1 cellular context compared by ENCODE assay signal in the genomic region with DNA sequence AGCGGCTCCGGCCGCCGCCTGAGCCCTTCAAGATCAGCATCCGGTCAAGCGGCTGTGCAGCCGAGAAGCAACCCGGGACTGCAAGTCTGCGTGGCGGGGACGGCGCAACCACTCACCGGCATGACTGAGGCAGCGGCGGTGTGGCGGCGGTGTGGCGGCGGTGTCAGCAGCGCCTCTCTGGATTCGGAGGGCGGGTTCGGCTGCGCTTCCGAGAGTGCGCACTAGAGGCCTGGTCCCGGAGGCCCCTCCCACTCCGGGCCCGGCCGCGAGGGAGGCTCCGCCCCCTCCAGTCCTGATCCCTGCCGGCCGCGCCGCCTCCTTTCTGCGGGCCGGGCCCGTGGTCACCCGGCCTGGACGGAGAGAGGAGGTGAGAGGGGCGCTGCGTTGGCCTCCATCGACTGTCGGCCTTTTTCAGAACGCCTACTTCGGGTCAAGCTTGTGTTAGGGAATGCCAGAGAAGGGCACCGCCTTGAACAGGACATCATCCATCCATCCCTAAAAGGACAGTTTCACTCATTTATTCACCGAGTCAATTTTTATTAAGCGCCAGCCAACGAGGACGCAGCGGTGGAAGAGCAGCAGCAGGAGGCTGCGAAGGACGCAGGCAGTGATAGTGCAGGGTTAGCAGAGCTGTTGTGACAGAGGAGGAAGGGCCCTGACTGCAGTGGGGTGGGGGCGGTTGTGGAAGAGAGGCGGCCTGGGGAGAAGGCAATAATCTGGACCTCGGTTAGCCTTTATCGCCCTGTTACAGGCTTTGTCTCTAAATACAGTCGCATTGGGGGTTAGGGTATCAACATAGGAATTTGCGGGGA.
TF ChIP-seq lines count a peak whose summit lies in the region.

A gene with protein sequence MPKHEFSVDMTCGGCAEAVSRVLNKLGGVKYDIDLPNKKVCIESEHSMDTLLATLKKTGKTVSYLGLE (minus strand): TSS at position 202 of the 812 bp plus-strand sequence. CDS start 80 bp downstream, at position 122.

TF ChIP-seq in HEK293, 187 proteins besides CTCF, POLR2A, EP300 and RAD21 (continued from another document):
- TF ChIP-seq, protein P1, sequence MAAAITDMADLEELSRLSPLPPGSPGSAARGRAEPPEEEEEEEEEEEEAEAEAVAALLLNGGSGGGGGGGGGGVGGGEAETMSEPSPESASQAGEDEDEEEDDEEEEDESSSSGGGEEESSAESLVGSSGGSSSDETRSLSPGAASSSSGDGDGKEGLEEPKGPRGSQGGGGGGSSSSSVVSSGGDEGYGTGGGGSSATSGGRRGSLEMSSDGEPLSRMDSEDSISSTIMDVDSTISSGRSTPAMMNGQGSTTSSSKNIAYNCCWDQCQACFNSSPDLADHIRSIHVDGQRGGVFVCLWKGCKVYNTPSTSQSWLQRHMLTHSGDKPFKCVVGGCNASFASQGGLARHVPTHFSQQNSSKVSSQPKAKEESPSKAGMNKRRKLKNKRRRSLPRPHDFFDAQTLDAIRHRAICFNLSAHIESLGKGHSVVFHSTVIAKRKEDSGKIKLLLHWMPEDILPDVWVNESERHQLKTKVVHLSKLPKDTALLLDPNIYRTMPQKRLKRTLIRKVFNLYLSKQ (tag by site-specific recombination; IDR thresholded peaks at IDR 0.05; ENCODE audit: borderline replicate concordance), result no peak
- TF ChIP-seq ZNF23 (tag by site-specific recombination; IDR thresholded peaks at IDR 0.05; ENCODE audit: borderline replicate concordance) (no peak), ZNF514 (tag by site-specific recombination; IDR thresholded peaks at IDR 0.05) (no peak), ZNF335 (tag by site-specific recombination; conservative IDR thresholded peaks at IDR 0.05) (peak; percentile 98), ZNF677 (tag by site-specific recombination; IDR thresholded peaks at IDR 0.05) (no peak), ZNF560 (tag by site-specific recombination; IDR thresholded peaks at IDR 0.05; ENCODE audit: borderline replicate concordance) (no peak)
- TF ChIP-seq, protein P2, sequence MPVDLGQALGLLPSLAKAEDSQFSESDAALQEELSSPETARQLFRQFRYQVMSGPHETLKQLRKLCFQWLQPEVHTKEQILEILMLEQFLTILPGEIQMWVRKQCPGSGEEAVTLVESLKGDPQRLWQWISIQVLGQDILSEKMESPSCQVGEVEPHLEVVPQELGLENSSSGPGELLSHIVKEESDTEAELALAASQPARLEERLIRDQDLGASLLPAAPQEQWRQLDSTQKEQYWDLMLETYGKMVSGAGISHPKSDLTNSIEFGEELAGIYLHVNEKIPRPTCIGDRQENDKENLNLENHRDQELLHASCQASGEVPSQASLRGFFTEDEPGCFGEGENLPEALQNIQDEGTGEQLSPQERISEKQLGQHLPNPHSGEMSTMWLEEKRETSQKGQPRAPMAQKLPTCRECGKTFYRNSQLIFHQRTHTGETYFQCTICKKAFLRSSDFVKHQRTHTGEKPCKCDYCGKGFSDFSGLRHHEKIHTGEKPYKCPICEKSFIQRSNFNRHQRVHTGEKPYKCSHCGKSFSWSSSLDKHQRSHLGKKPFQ (tag by site-specific recombination; IDR thresholded peaks at IDR 0.05), result no peak
- TF ChIP-seq, protein P3, sequence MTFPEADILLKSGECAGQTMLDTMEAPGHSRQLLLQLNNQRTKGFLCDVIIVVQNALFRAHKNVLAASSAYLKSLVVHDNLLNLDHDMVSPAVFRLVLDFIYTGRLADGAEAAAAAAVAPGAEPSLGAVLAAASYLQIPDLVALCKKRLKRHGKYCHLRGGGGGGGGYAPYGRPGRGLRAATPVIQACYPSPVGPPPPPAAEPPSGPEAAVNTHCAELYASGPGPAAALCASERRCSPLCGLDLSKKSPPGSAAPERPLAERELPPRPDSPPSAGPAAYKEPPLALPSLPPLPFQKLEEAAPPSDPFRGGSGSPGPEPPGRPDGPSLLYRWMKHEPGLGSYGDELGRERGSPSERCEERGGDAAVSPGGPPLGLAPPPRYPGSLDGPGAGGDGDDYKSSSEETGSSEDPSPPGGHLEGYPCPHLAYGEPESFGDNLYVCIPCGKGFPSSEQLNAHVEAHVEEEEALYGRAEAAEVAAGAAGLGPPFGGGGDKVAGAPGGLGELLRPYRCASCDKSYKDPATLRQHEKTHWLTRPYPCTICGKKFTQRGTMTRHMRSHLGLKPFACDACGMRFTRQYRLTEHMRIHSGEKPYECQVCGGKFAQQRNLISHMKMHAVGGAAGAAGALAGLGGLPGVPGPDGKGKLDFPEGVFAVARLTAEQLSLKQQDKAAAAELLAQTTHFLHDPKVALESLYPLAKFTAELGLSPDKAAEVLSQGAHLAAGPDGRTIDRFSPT (tag by site-specific recombination; IDR thresholded peaks at IDR 0.05), result no peak
TF ChIP-seq in HEK293: peak in this region for 35.
